1 cellular context compared by ENCODE assay signal in the genomic region with DNA sequence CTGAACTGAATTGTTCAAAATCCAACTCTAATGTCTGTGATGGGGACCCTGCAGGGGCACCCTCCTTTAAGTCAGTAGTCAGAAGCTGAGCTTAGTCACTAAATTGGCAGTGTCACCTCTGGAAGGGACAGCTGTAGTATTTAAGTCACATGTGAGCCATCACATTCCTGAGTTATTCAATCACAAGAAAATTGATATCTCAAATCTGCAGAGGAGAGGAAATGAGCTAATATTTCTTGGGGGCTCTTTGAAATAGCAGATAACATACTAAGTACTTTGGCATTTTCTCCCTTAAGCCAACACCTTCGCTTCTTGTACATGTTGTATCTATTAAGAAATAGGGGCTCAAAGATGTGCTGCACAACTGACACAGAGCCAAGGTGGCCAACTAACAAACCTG.
TF ChIP-seq lines count a peak whose summit lies in the region.

No MANE protein-coding gene starts in this region.

TF ChIP-seq in endothelial cell of umbilical vein, 7 proteins besides CTCF, POLR2A, EP300 and RAD21 (continued from another document):
- TF ChIP-seq FOS (IDR thresholded peaks at IDR 0.05; ENCODE audit: borderline replicate concordance, insufficient read depth, low read length) (peak; percentile 81), GATA2 (IDR thresholded peaks at IDR 0.05; ENCODE audit: insufficient read depth, insufficient read length, low read depth, low read length) (peak; percentile 89), POLR2AphosphoS5 (IDR thresholded peaks at IDR 0.05; ENCODE audit: insufficient read depth, low read depth, low read length) (peak; percentile 59), EZH2 (IDR thresholded peaks at IDR 0.05; ENCODE audit: borderline replicate concordance, low read depth, low read length, severe bottlenecking) (no peak), MYC (IDR thresholded peaks at IDR 0.05; ENCODE audit: low read depth, low read length) (no peak)
- TF ChIP-seq, protein P1, sequence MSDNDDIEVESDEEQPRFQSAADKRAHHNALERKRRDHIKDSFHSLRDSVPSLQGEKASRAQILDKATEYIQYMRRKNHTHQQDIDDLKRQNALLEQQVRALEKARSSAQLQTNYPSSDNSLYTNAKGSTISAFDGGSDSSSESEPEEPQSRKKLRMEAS (IDR thresholded peaks at IDR 0.05; ENCODE audit: insufficient read depth, insufficient read length), result no peak
TF ChIP-seq in endothelial cell of umbilical vein: peak in this region for 4.
